1 cellular context compared by ENCODE assay signal in genomic region chr22:42425337-42425988, GRCh38.
TF ChIP-seq lines count a peak whose summit lies in the region.

No MANE protein-coding gene starts in this region.

TF ChIP-seq in GM12878, 131 proteins besides CTCF, POLR2A, EP300 and RAD21:
- TF ChIP-seq BHLHE40 (IDR thresholded peaks at IDR 0.05; ENCODE audit: borderline replicate concordance in 1 of 2, low read depth in 2 of 2, low read length in 1 of 2) = peak; percentile 46 to 80; a peak in 3 of 4 replicates
- no peak for TF ChIP-seq IRF5 (IDR thresholded peaks at IDR 0.05; ENCODE audit: borderline replicate concordance)
